11 cellular contexts compared by ENCODE assay signal in genomic region chr13:30618938-30619289, GRCh38. TPM values are rescaled to one million over a fixed set of nuclear protein-coding genes. Genes with fewer than 3 reads are reported as not detected.
A peak's percentile ranks its signal among the peaks of the same experiment; 100 is the strongest.
DNase-seq lines count a peak whose midpoint lies in the region; ATAC-seq and TF ChIP-seq lines count a peak whose summit lies in the region.
"Had no signal": no experiment of that assay in that cellular context is flagged by ENCODE, and none has a peak within 500 bp of the region (broad histone marks: within the 10 kb centered on the region; RNA-seq: fewer than 3 reads in every experiment).

No MANE protein-coding gene starts in this region.

- no peak for DNase-seq in GM23248
- no peak for DNase-seq in SK-N-MC (ENCODE audit: low read depth, low spot score)
- no peak for DNase-seq in spleen
- DNase-seq in stimulated activated CD4-positive, alpha-beta T cell treated with anti-CD3 and anti-CD28 coated beads, Interleukin-15, amount 100 ng/mL, for 24 hours = no peak
- no peak for DNase-seq in midbrain (lab: John Stamatoyannopoulos, UW)
- DNase-seq in HuH-7 (ENCODE audit: low spot score) = no peak
- DNase-seq in stimulated activated effector memory CD8-positive, alpha-beta T cell treated with anti-CD3 and anti-CD28 coated beads, Interleukin-12 subunit alpha, Interleukin-12 subunit beta, amount 100 ng/mL, for 72 hours (ENCODE audit: low spot score in 2 of 2) = no peak

- H3K4me2 ChIP-seq in GM23248 (ENCODE audit: unreplicated experiment) = peak overlapping the region; percentile 99

- no peaks in the 10 kb centered on the region for H4K20me1 ChIP-seq in GM23248 (ENCODE audit: insufficient read depth)

- no peaks in the 10 kb centered on the region for H3K9me3 ChIP-seq in GM23248 (ENCODE audit: low read depth)
- H3K9me3 ChIP-seq in SK-N-MC (ENCODE audit: low read depth, low read length) = no peaks in the 10 kb centered on the region
- H3K9me3 ChIP-seq in spleen = no peaks in the 10 kb centered on the region

- in situ Hi-C loops in GM23248 (cut with MboI) = no loop called here

- H3K9me2 ChIP-seq in GM23248 (ENCODE audit: insufficient read depth) = no peaks in the 10 kb centered on the region

- 13 to 20% methylated on average over 3 of the region's 3 CpGs for WGBS in GM23248 (ENCODE audit: low coverage in 1 of 2, low lambda C conversion rate in 2 of 2, missing lambda C conversion rate in 2 of 2), 2 experiments
- WGBS in spleen, 5 donors = 18 to 29% (median 24%) methylated on average over 3 of the region's 3 CpGs

- H3K9ac ChIP-seq in GM23248 = peak overlapping the region; percentile 88
- peak overlapping the region; percentile 90 for H3K9ac ChIP-seq in SK-N-MC (ENCODE audit: insufficient read length)

- H3K79me2 ChIP-seq in GM23248 (ENCODE audit: insufficient read depth) = peaks cover 89% of the 10 kb centered on the region

- no peaks in the 10 kb centered on the region for H3K9me3 Mint-ChIP-seq in stimulated activated effector memory CD8-positive, alpha-beta T cell treated with anti-CD3 and anti-CD28 coated beads, Interleukin-12 subunit alpha, Interleukin-12 subunit beta, amount 100 ng/mL, for 72 hours
- H3K9me3 Mint-ChIP-seq: stimulated activated memory B cell treated with anti-CD40 and anti-IgM and Interleukin-4, amounts not matched to agents 10 μg/mL and 1 μg/mL and 100 μg/mL, for 72 hours had no signal

- peak overlapping the region; percentile 90 for H2AFZ ChIP-seq in GM23248

- H3K36me3 ChIP-seq in GM23248 (ENCODE audit: low read depth) (peaks cover 5% of the 10 kb centered on the region; the same call in 1 of the 2 replicates), SK-N-MC (ENCODE audit: insufficient read depth, low read length) (peaks cover 25% of the 10 kb centered on the region), spleen (peaks cover 0 to 25% (median 14%) of the 10 kb centered on the region in 6 donors)

- no peak overlapping the region for H3K27ac Mint-ChIP-seq in stimulated activated effector memory CD8-positive, alpha-beta T cell treated with anti-CD3 and anti-CD28 coated beads, Interleukin-12 subunit alpha, Interleukin-12 subunit beta, amount 100 ng/mL, for 72 hours
- H3K27ac Mint-ChIP-seq: activated naive CD8-positive, alpha-beta T cell; stimulated activated memory B cell treated with anti-CD40 and anti-IgM and Interleukin-4, amounts not matched to agents 10 μg/mL and 1 μg/mL and 100 μg/mL, for 72 hours had no signal

- H3K4me1 Mint-ChIP-seq in stimulated activated effector memory CD8-positive, alpha-beta T cell treated with anti-CD3 and anti-CD28 coated beads, Interleukin-12 subunit alpha, Interleukin-12 subunit beta, amount 100 ng/mL, for 72 hours = peaks cover 6% of the 10 kb centered on the region

- no peak for TF ChIP-seq POLR2A in spleen (IDR thresholded peaks at IDR 0.05)

- peaks cover 38% of the 10 kb centered on the region for H3K36me3 Mint-ChIP-seq in stimulated activated effector memory CD8-positive, alpha-beta T cell treated with anti-CD3 and anti-CD28 coated beads, Interleukin-12 subunit alpha, Interleukin-12 subunit beta, amount 100 ng/mL, for 72 hours

- H3K4me1 ChIP-seq in GM23248 (ENCODE audit: insufficient read depth) = peaks cover 40% of the 10 kb centered on the region
- H3K4me1 ChIP-seq in spleen = peaks cover 25 to 80% (median 50%) of the 10 kb centered on the region in 6 donors

- intact Hi-C loops in spleen (cut with DNase I; ENCODE audit: low total_unique reads) = loop anchor here (10.0 kb wide), 2 partner anchors 56 to 154 kb away; partner anchors contain the start of gene HMGB1

- H3K27ac ChIP-seq in GM23248 (peak overlapping the region; percentile 54), SK-N-MC (0 out of 2 replicates have a peak overlapping the region, but pooled peaks have one; percentile 71), spleen (peak overlapping the region; percentile 98 to 100 (median 100))

- no peak overlapping the region for H3K4me3 Mint-ChIP-seq in stimulated activated effector memory CD8-positive, alpha-beta T cell treated with anti-CD3 and anti-CD28 coated beads, Interleukin-12 subunit alpha, Interleukin-12 subunit beta, amount 100 ng/mL, for 72 hours
- H3K4me3 Mint-ChIP-seq: activated naive CD8-positive, alpha-beta T cell; stimulated activated memory B cell treated with anti-CD40 and anti-IgM and Interleukin-4, amounts not matched to agents 10 μg/mL and 1 μg/mL and 100 μg/mL, for 72 hours had no signal

- ATAC-seq in stimulated activated effector memory CD8-positive, alpha-beta T cell treated with anti-CD3 and anti-CD28 coated beads, Interleukin-12 subunit alpha, Interleukin-12 subunit beta, amount 100 ng/mL, for 72 hours = no peak
- ATAC-seq: left colon had no signal

- H3K4me3 ChIP-seq in GM23248 (peak overlapping the region; percentile 87), SK-N-MC (peak overlapping the region; percentile 80), iPS-11a (ENCODE audit: low read depth, low read length) (peak overlapping the region; percentile 98), spleen (peak overlapping the region; percentile 58 to 93 (median 79))

- peaks cover 30% of the 10 kb centered on the region; the same call in 1 of the 2 replicates for H3F3A ChIP-seq in GM23248 (ENCODE audit: insufficient read depth)

- H3K27me3 ChIP-seq in GM23248 (replicated peaks; ENCODE audit: insufficient read depth) (no peaks in the 10 kb centered on the region), spleen (replicated peaks in 1 of 7) (no peaks in the 10 kb centered on the region)

- TF ChIP-seq CTCF in spleen (IDR thresholded peaks at IDR 0.05 in 8 of 11, conservative IDR thresholded peaks at IDR 0.05 in 3 of 11) = no peak

RNA-seq across cellular contexts. Expression of gene USPL1, which starts 1.2 kb away (rescaled TPM):
- 11.0 and 13.0 TPM in 2 replicates for total RNA-seq in GM23248 (2014; rRNA removed; shearing (Covaris generic))
- polyA plus RNA-seq in GM23248 (2016; fragmentation: Nextera tagmentation; extraction: Ambion mirVana) (7.9 and 10.0 TPM in 2 replicates), spleen (10 to 100 TPM; 11.7 to 15.2 (median 15.1) TPM)
- 10 to 100 TPM; 21.0 to 42.2 (median 27.9) TPM for total RNA-seq in spleen
